ENCODE assay signal across 22 cellular contexts in genomic region chr10:12165036-12165435, GRCh38. TPM values are rescaled to one million over a fixed set of nuclear protein-coding genes. Genes with fewer than 3 reads are reported as not detected.
A peak's percentile ranks its signal among the peaks of the same experiment; 100 is the strongest.
DNase-seq lines count a peak whose midpoint lies in the region; ATAC-seq and TF ChIP-seq lines count a peak whose summit lies in the region.
"Had no signal": no experiment of that assay in that cellular context is flagged by ENCODE, and none has a peak within 500 bp of the region (broad histone marks: within the 10 kb centered on the region; RNA-seq: fewer than 3 reads in every experiment).

No MANE protein-coding gene starts in this region.

- H3K4me3 Mint-ChIP-seq in activated T-cell treated with anti-CD3 and anti-CD28 coated beads, Interleukin-2, amount 50 U/mL, for 72 hours, result no peak overlapping the region
- H3K4me3 Mint-ChIP-seq in activated T-helper 1 cell treated with anti-CD3 and anti-CD28 coated beads, Interleukin-12 subunit alpha, Interleukin-12 subunit beta, Interleukin-2, Interleukin-4 antibody, amounts not matched to agents 30 ng/mL and 10 ng/mL and 1 ng/mL, durations not matched to agents 14 hours and 24 hours and 36 hours, result no peak overlapping the region
- H3K4me3 Mint-ChIP-seq in stimulated activated effector memory CD8-positive, alpha-beta T cell treated with anti-CD3 and anti-CD28 coated beads, Interleukin-12 subunit alpha, Interleukin-12 subunit beta, amount 100 ng/mL, for 72 hours, result no peak overlapping the region
- no peak overlapping the region for H3K4me3 Mint-ChIP-seq in activated CD4-positive, alpha-beta memory T cell treated with anti-CD3 and anti-CD28 coated beads for 36 hours
- H3K4me3 Mint-ChIP-seq: activated CD4-positive, alpha-beta T cell treated with anti-CD3 and anti-CD28 coated beads, Interleukin-2, amount 10 ng/mL, durations not matched to agents 7 days and 5 days; activated naive CD8-positive, alpha-beta T cell treated with anti-CD3 and anti-CD28 coated beads, Interleukin-2, amount 10 ng/mL, durations not matched to agents 7 days and 5 days; T-cell had no signal

- DNase-seq in activated T-cell treated with anti-CD3 and anti-CD28 coated beads, Interleukin-2, amount 50 U/mL, for 72 hours, result no peak
- no peak for DNase-seq in activated T-cell treated with anti-CD3 and anti-CD28 coated beads, Interleukin-2, amount 50 U/mL, for 1 hour
- DNase-seq in activated T-helper 1 cell treated with anti-CD3 and anti-CD28 coated beads, Interleukin-12 subunit alpha, Interleukin-12 subunit beta, Interleukin-2, Interleukin-4 antibody, amounts not matched to agents 30 ng/mL and 10 ng/mL and 1 ng/mL, durations not matched to agents 14 hours and 24 hours and 36 hours (ENCODE audit: low spot score), result no peak
- DNase-seq in inferior parietal cortex (ENCODE audit: extremely low spot score) (peak; percentile 24), Peyer's patch (no peak), occipital lobe (lab: John Stamatoyannopoulos, UW) (no peak)
- DNase-seq in stimulated activated effector memory CD8-positive, alpha-beta T cell treated with anti-CD3 and anti-CD28 coated beads, Interleukin-12 subunit alpha, Interleukin-12 subunit beta, amount 100 ng/mL, for 72 hours (ENCODE audit: low spot score in 2 of 2), result no peak
- no peak for DNase-seq in activated CD4-positive, alpha-beta memory T cell treated with anti-CD3 and anti-CD28 coated beads for 36 hours
- DNase-seq: ACHN; activated CD4-positive, alpha-beta T cell treated with anti-CD3 and anti-CD28 coated beads, Interleukin-2, amount 10 ng/mL, durations not matched to agents 7 days and 5 days; activated naive CD8-positive, alpha-beta T cell treated with anti-CD3 and anti-CD28 coated beads, Interleukin-2, amount 10 ng/mL, durations not matched to agents 7 days and 5 days; body of pancreas; EL; esophagus squamous epithelium; GOT3; NCI-H2107; NCI-H446 treated with DMSO at 0.1 percent for 48 hours; right cardiac atrium; SHP77 treated with DMSO at 0.1 percent for 48 hours; T-cell had no signal

- no peak for TF ChIP-seq CTCF in Peyer's patch (IDR thresholded peaks at IDR 0.05)

- H3K4me1 ChIP-seq in Peyer's patch, result no peaks in the 10 kb centered on the region
- H3K4me1 ChIP-seq: BLaER1, body of pancreas, esophagus squamous epithelium had no signal

- intact Hi-C loops in activated T-helper 1 cell treated with anti-CD3 and anti-CD28 coated beads, Interleukin-12 subunit alpha, Interleukin-12 subunit beta, Interleukin-2, Interleukin-4 antibody, amounts not matched to agents 30 ng/mL and 10 ng/mL and 1 ng/mL, durations not matched to agents 14 hours and 24 hours and 36 hours (cut with micrococcal nuclease), result no loop called here
- intact Hi-C loops in activated CD4-positive, alpha-beta memory T cell treated with anti-CD3 and anti-CD28 coated beads for 36 hours (cut with micrococcal nuclease), result no loop called here

- TF ChIP-seq POLR2A in Peyer's patch (IDR thresholded peaks at IDR 0.05), result no peak

- H3K36me3 ChIP-seq in Peyer's patch, result peaks cover 0 to 73% (median 0%) of the 10 kb centered on the region in 3 donors

- CTCF ChIA-PET in activated CD4-positive, alpha-beta memory T cell treated with anti-CD3 and anti-CD28 coated beads for 36 hours (lab: Charles Lee), result no interaction called here

- H3K4me1 Mint-ChIP-seq in activated T-cell treated with anti-CD3 and anti-CD28 coated beads, Interleukin-2, amount 50 U/mL, for 72 hours (ENCODE audit: low read depth), result no peaks in the 10 kb centered on the region
- no peaks in the 10 kb centered on the region for H3K4me1 Mint-ChIP-seq in activated T-helper 1 cell treated with anti-CD3 and anti-CD28 coated beads, Interleukin-12 subunit alpha, Interleukin-12 subunit beta, Interleukin-2, Interleukin-4 antibody, amounts not matched to agents 30 ng/mL and 10 ng/mL and 1 ng/mL, durations not matched to agents 14 hours and 24 hours and 36 hours (ENCODE audit: low read depth)
- no peaks in the 10 kb centered on the region for H3K4me1 Mint-ChIP-seq in stimulated activated effector memory CD8-positive, alpha-beta T cell treated with anti-CD3 and anti-CD28 coated beads, Interleukin-12 subunit alpha, Interleukin-12 subunit beta, amount 100 ng/mL, for 72 hours
- H3K4me1 Mint-ChIP-seq in activated CD4-positive, alpha-beta memory T cell treated with anti-CD3 and anti-CD28 coated beads for 36 hours (ENCODE audit: low read depth), result peaks cover under 1% of the 10 kb centered on the region
- H3K4me1 Mint-ChIP-seq: activated CD4-positive, alpha-beta T cell treated with anti-CD3 and anti-CD28 coated beads, Interleukin-2, amount 10 ng/mL, durations not matched to agents 7 days and 5 days; IgD-negative memory B cell; T-cell had no signal

- H3K4me3 ChIP-seq in Peyer's patch, result no peak overlapping the region
- H3K4me3 ChIP-seq: BLaER1, body of pancreas, esophagus squamous epithelium had no signal

- POLR2A ChIA-PET in activated CD4-positive, alpha-beta memory T cell treated with anti-CD3 and anti-CD28 coated beads for 36 hours (lab: Charles Lee), result no interaction called here

- no peaks in the 10 kb centered on the region for H3K27me3 Mint-ChIP-seq in activated T-cell treated with anti-CD3 and anti-CD28 coated beads, Interleukin-2, amount 50 U/mL, for 72 hours (ENCODE audit: low read depth)
- peaks cover 2% of the 10 kb centered on the region for H3K27me3 Mint-ChIP-seq in activated T-helper 1 cell treated with anti-CD3 and anti-CD28 coated beads, Interleukin-12 subunit alpha, Interleukin-12 subunit beta, Interleukin-2, Interleukin-4 antibody, amounts not matched to agents 30 ng/mL and 10 ng/mL and 1 ng/mL, durations not matched to agents 14 hours and 24 hours and 36 hours (ENCODE audit: insufficient read depth)
- H3K27me3 Mint-ChIP-seq in activated CD4-positive, alpha-beta memory T cell treated with anti-CD3 and anti-CD28 coated beads for 36 hours, result no peaks in the 10 kb centered on the region
- H3K27me3 Mint-ChIP-seq: activated CD4-positive, alpha-beta T cell treated with anti-CD3 and anti-CD28 coated beads, Interleukin-2, amount 10 ng/mL, durations not matched to agents 7 days and 5 days; activated naive CD8-positive, alpha-beta T cell treated with anti-CD3 and anti-CD28 coated beads, Interleukin-2, amount 10 ng/mL, durations not matched to agents 7 days and 5 days; IgD-negative memory B cell; T-cell had no signal

- ATAC-seq in activated T-cell treated with anti-CD3 and anti-CD28 coated beads, Interleukin-2, amount 50 U/mL, for 72 hours (replicated peaks in 1 of 2), result no peak
- no peak for ATAC-seq in stimulated activated effector memory CD8-positive, alpha-beta T cell treated with anti-CD3 and anti-CD28 coated beads, Interleukin-12 subunit alpha, Interleukin-12 subunit beta, amount 100 ng/mL, for 72 hours
- ATAC-seq: body of pancreas, right cardiac atrium, T-cell had no signal

- H3K27me3 ChIP-seq in Peyer's patch, result no peaks in the 10 kb centered on the region
- H3K27me3 ChIP-seq: BLaER1, body of pancreas, esophagus squamous epithelium had no signal

- H3K27ac Mint-ChIP-seq in activated T-cell treated with anti-CD3 and anti-CD28 coated beads, Interleukin-2, amount 50 U/mL, for 72 hours, result peak overlapping the region; percentile 65
- peak overlapping the region; percentile 64 for H3K27ac Mint-ChIP-seq in activated T-helper 1 cell treated with anti-CD3 and anti-CD28 coated beads, Interleukin-12 subunit alpha, Interleukin-12 subunit beta, Interleukin-2, Interleukin-4 antibody, amounts not matched to agents 30 ng/mL and 10 ng/mL and 1 ng/mL, durations not matched to agents 14 hours and 24 hours and 36 hours
- H3K27ac Mint-ChIP-seq in stimulated activated effector memory CD8-positive, alpha-beta T cell treated with anti-CD3 and anti-CD28 coated beads, Interleukin-12 subunit alpha, Interleukin-12 subunit beta, amount 100 ng/mL, for 72 hours, result peak overlapping the region; percentile 75
- H3K27ac Mint-ChIP-seq in activated CD4-positive, alpha-beta memory T cell treated with anti-CD3 and anti-CD28 coated beads for 36 hours, result no peak overlapping the region
- H3K27ac Mint-ChIP-seq: activated CD4-positive, alpha-beta T cell treated with anti-CD3 and anti-CD28 coated beads, Interleukin-2, amount 10 ng/mL, durations not matched to agents 7 days and 5 days; activated naive CD8-positive, alpha-beta T cell treated with anti-CD3 and anti-CD28 coated beads, Interleukin-2, amount 10 ng/mL, durations not matched to agents 7 days and 5 days; IgD-negative memory B cell had no signal

- no peaks in the 10 kb centered on the region for H3K9me3 Mint-ChIP-seq in activated T-cell treated with anti-CD3 and anti-CD28 coated beads, Interleukin-2, amount 50 U/mL, for 72 hours
- no peaks in the 10 kb centered on the region for H3K9me3 Mint-ChIP-seq in activated T-helper 1 cell treated with anti-CD3 and anti-CD28 coated beads, Interleukin-12 subunit alpha, Interleukin-12 subunit beta, Interleukin-2, Interleukin-4 antibody, amounts not matched to agents 30 ng/mL and 10 ng/mL and 1 ng/mL, durations not matched to agents 14 hours and 24 hours and 36 hours
- H3K9me3 Mint-ChIP-seq in stimulated activated effector memory CD8-positive, alpha-beta T cell treated with anti-CD3 and anti-CD28 coated beads, Interleukin-12 subunit alpha, Interleukin-12 subunit beta, amount 100 ng/mL, for 72 hours, result no peaks in the 10 kb centered on the region
- H3K9me3 Mint-ChIP-seq in activated CD4-positive, alpha-beta memory T cell treated with anti-CD3 and anti-CD28 coated beads for 36 hours, result no peaks in the 10 kb centered on the region
- H3K9me3 Mint-ChIP-seq: activated CD4-positive, alpha-beta T cell treated with anti-CD3 and anti-CD28 coated beads, Interleukin-2, amount 10 ng/mL, durations not matched to agents 7 days and 5 days; activated naive CD8-positive, alpha-beta T cell treated with anti-CD3 and anti-CD28 coated beads, Interleukin-2, amount 10 ng/mL, durations not matched to agents 7 days and 5 days; IgD-negative memory B cell; T-cell had no signal

- no peaks in the 10 kb centered on the region for H3K9me3 ChIP-seq in Peyer's patch
- H3K9me3 ChIP-seq: BLaER1, body of pancreas, esophagus squamous epithelium had no signal

- H3K36me3 Mint-ChIP-seq in activated T-cell treated with anti-CD3 and anti-CD28 coated beads, Interleukin-2, amount 50 U/mL, for 72 hours (ENCODE audit: insufficient read depth in 2 of 2), result peaks cover 6 to 32% of the 10 kb centered on the region in 2 donors
- peaks cover 47% of the 10 kb centered on the region for H3K36me3 Mint-ChIP-seq in activated T-helper 1 cell treated with anti-CD3 and anti-CD28 coated beads, Interleukin-12 subunit alpha, Interleukin-12 subunit beta, Interleukin-2, Interleukin-4 antibody, amounts not matched to agents 30 ng/mL and 10 ng/mL and 1 ng/mL, durations not matched to agents 14 hours and 24 hours and 36 hours (ENCODE audit: low read depth)
- H3K36me3 Mint-ChIP-seq in stimulated activated effector memory CD8-positive, alpha-beta T cell treated with anti-CD3 and anti-CD28 coated beads, Interleukin-12 subunit alpha, Interleukin-12 subunit beta, amount 100 ng/mL, for 72 hours, result peaks cover 96% of the 10 kb centered on the region
- H3K36me3 Mint-ChIP-seq in activated CD4-positive, alpha-beta memory T cell treated with anti-CD3 and anti-CD28 coated beads for 36 hours, result peaks cover 49% of the 10 kb centered on the region

- H3K27ac ChIP-seq in Peyer's patch, result no peak overlapping the region
- H3K27ac ChIP-seq: BLaER1, body of pancreas, esophagus squamous epithelium had no signal

RNA-seq across cellular contexts. Expression of gene NUDT5, which starts 30.7 kb away (rescaled TPM):
- 10 to 100 TPM; 79.3 to 94.7 TPM for total RNA-seq in activated T-cell treated with anti-CD3 and anti-CD28 coated beads, Interleukin-2, amount 50 U/mL, for 72 hours
- total RNA-seq in activated T-helper 1 cell treated with anti-CD3 and anti-CD28 coated beads, Interleukin-12 subunit alpha, Interleukin-12 subunit beta, Interleukin-2, Interleukin-4 antibody, amounts not matched to agents 30 ng/mL and 10 ng/mL and 1 ng/mL, durations not matched to agents 14 hours and 24 hours and 36 hours, result 121 and 131 TPM in 2 replicates
- total RNA-seq in activated CD4-positive, alpha-beta memory T cell treated with anti-CD3 and anti-CD28 coated beads for 36 hours, result 100 to 1,000 TPM; 115 to 118 TPM
- total RNA-seq in Peyer's patch (10 to 100 TPM; 24.0 to 51.1 (median 45.8) TPM), occipital lobe (22.0 TPM)

RNA-seq across cellular contexts. Expression of gene CDC123, which starts 31.0 kb away (rescaled TPM):
- total RNA-seq in activated T-cell treated with anti-CD3 and anti-CD28 coated beads, Interleukin-2, amount 50 U/mL, for 72 hours, result 10 to 100 TPM; 84.6 to 85.4 TPM
- total RNA-seq in activated T-helper 1 cell treated with anti-CD3 and anti-CD28 coated beads, Interleukin-12 subunit alpha, Interleukin-12 subunit beta, Interleukin-2, Interleukin-4 antibody, amounts not matched to agents 30 ng/mL and 10 ng/mL and 1 ng/mL, durations not matched to agents 14 hours and 24 hours and 36 hours, result 190 and 191 TPM in 2 replicates
- total RNA-seq in activated CD4-positive, alpha-beta memory T cell treated with anti-CD3 and anti-CD28 coated beads for 36 hours, result 100 to 1,000 TPM; 134 TPM
- total RNA-seq in Peyer's patch, result 10 to 100 TPM; 52.0 to 77.4 (median 62.0) TPM
- 105 TPM for total RNA-seq in occipital lobe

RNA-seq across cellular contexts. Expression of gene SEC61A2, which starts 35.6 kb away (rescaled TPM):
- 10 to 100 TPM; 20.3 to 20.9 TPM for total RNA-seq in activated T-cell treated with anti-CD3 and anti-CD28 coated beads, Interleukin-2, amount 50 U/mL, for 72 hours
- 21.9 and 22.1 TPM in 2 replicates for total RNA-seq in activated T-helper 1 cell treated with anti-CD3 and anti-CD28 coated beads, Interleukin-12 subunit alpha, Interleukin-12 subunit beta, Interleukin-2, Interleukin-4 antibody, amounts not matched to agents 30 ng/mL and 10 ng/mL and 1 ng/mL, durations not matched to agents 14 hours and 24 hours and 36 hours
- total RNA-seq in activated CD4-positive, alpha-beta memory T cell treated with anti-CD3 and anti-CD28 coated beads for 36 hours, result 10 to 100 TPM; 14.4 to 14.6 TPM
- total RNA-seq in Peyer's patch (1 to 10 TPM; 1.4 to 8.3 (median 5.2) TPM), occipital lobe (52.7 TPM)
